In genomic region chr16:5031601-5032000, GRCh38 we compare ENCODE assay signal across 33 cellular contexts. TPM values are rescaled to one million over a fixed set of nuclear protein-coding genes. Genes with fewer than 3 reads are reported as not detected.
A peak's percentile ranks its signal among the peaks of the same experiment; 100 is the strongest.
DNase-seq lines count a peak whose midpoint lies in the region; FAIRE-seq and TF ChIP-seq lines count a peak whose summit lies in the region.
"Had no signal": no experiment of that assay in that cellular context is flagged by ENCODE, and none has a peak within 500 bp of the region (broad histone marks: within the 10 kb centered on the region; RNA-seq: fewer than 3 reads in every experiment).

No MANE protein-coding gene starts in this region.

- H3K27ac ChIP-seq in CD8-positive, alpha-beta memory T cell (ENCODE audit: low read depth, low read length): no peak overlapping the region
- H3K27ac ChIP-seq in neural progenitor cell (no peak overlapping the region), caudate nucleus (ENCODE audit: low read depth, low read length) (no peak overlapping the region), substantia nigra (ENCODE audit: low read depth, low read length, poor library complexity, severe bottlenecking) (no peak overlapping the region)
- H3K27ac ChIP-seq: A549, cardiac muscle cell, left lung, SK-N-MC, tibial artery had no signal

- no peaks in the 10 kb centered on the region for H3K36me3 ChIP-seq in CD8-positive, alpha-beta memory T cell (ENCODE audit: insufficient read depth, low read length)
- H3K36me3 ChIP-seq in neural progenitor cell: no peaks in the 10 kb centered on the region
- H3K36me3 ChIP-seq: BE2C, cardiac muscle cell had no signal

- POLR2A ChIA-PET in activated CD4-positive, alpha-beta memory T cell treated with anti-CD3 and anti-CD28 coated beads, Interleukin-2, amount 10 ng/mL, durations not matched to agents 7 days and 5 days (lab: Charles Lee): interaction anchor here (3.9 kb wide), 1 partner anchor 40 kb away, joined by 23 read pairs; the partner anchor contains the start of gene ALG1
- POLR2A ChIA-PET in activated CD4-positive, alpha-beta memory T cell treated with anti-CD3 and anti-CD28 coated beads for 36 hours (lab: Charles Lee): no interaction called here
- POLR2A ChIA-PET in CD8-positive, alpha-beta memory T cell (lab: Charles Lee): no interaction called here

- H3K36me3 Mint-ChIP-seq in activated CD4-positive, alpha-beta memory T cell treated with anti-CD3 and anti-CD28 coated beads, Interleukin-2, amount 10 ng/mL, durations not matched to agents 7 days and 5 days (ENCODE audit: low read depth): no peaks in the 10 kb centered on the region
- peaks cover 3% of the 10 kb centered on the region for H3K36me3 Mint-ChIP-seq in activated CD4-positive, alpha-beta memory T cell treated with anti-CD3 and anti-CD28 coated beads for 36 hours
- H3K36me3 Mint-ChIP-seq in CD8-positive, alpha-beta memory T cell: peaks cover 0 to 44% (median 7%) of the 10 kb centered on the region in 3 donors
- no peaks in the 10 kb centered on the region for H3K36me3 Mint-ChIP-seq in neural progenitor cell

- no peak overlapping the region for H3K4me2 ChIP-seq in neural progenitor cell
- H3K4me2 ChIP-seq: A549, smooth muscle cell had no signal

- no peak overlapping the region for H3K27ac Mint-ChIP-seq in activated CD4-positive, alpha-beta memory T cell treated with anti-CD3 and anti-CD28 coated beads, Interleukin-2, amount 10 ng/mL, durations not matched to agents 7 days and 5 days
- no peak overlapping the region for H3K27ac Mint-ChIP-seq in activated CD4-positive, alpha-beta memory T cell treated with anti-CD3 and anti-CD28 coated beads for 36 hours
- H3K27ac Mint-ChIP-seq in CD8-positive, alpha-beta memory T cell: no peak overlapping the region
- no peak overlapping the region for H3K27ac Mint-ChIP-seq in neural progenitor cell

- no peaks in the 10 kb centered on the region for H3K27me3 Mint-ChIP-seq in activated CD4-positive, alpha-beta memory T cell treated with anti-CD3 and anti-CD28 coated beads, Interleukin-2, amount 10 ng/mL, durations not matched to agents 7 days and 5 days
- H3K27me3 Mint-ChIP-seq in activated CD4-positive, alpha-beta memory T cell treated with anti-CD3 and anti-CD28 coated beads for 36 hours: no peaks in the 10 kb centered on the region
- H3K27me3 Mint-ChIP-seq in CD8-positive, alpha-beta memory T cell: no peaks in the 10 kb centered on the region
- peaks cover 8% of the 10 kb centered on the region for H3K27me3 Mint-ChIP-seq in neural progenitor cell (ENCODE audit: insufficient read depth, low read depth)

- intact Hi-C loops in activated CD4-positive, alpha-beta memory T cell treated with anti-CD3 and anti-CD28 coated beads for 36 hours (cut with micrococcal nuclease): loop anchor here (5.0 kb wide), 1 partner anchor 41 kb away; the partner anchor contains the start of gene ALG1

- H4K20me1 ChIP-seq in neural progenitor cell (ENCODE audit: low read depth): no peaks in the 10 kb centered on the region

- H3K9ac ChIP-seq in neural progenitor cell: no peak overlapping the region

- H3K79me2 ChIP-seq in neural progenitor cell (ENCODE audit: low read depth): no peaks in the 10 kb centered on the region

- H3K4me1 Mint-ChIP-seq in activated CD4-positive, alpha-beta memory T cell treated with anti-CD3 and anti-CD28 coated beads, Interleukin-2, amount 10 ng/mL, durations not matched to agents 7 days and 5 days: peaks cover 19% of the 10 kb centered on the region
- H3K4me1 Mint-ChIP-seq in activated CD4-positive, alpha-beta memory T cell treated with anti-CD3 and anti-CD28 coated beads for 36 hours (ENCODE audit: low read depth): peaks cover 20% of the 10 kb centered on the region
- peaks cover 12 to 26% (median 17%) of the 10 kb centered on the region in 3 donors for H3K4me1 Mint-ChIP-seq in CD8-positive, alpha-beta memory T cell
- H3K4me1 Mint-ChIP-seq in neural progenitor cell: peaks cover 21% of the 10 kb centered on the region

- no peaks in the 10 kb centered on the region for H3K9me3 ChIP-seq in CD8-positive, alpha-beta memory T cell (ENCODE audit: low read length)
- no peaks in the 10 kb centered on the region for H3K9me3 ChIP-seq in neural progenitor cell (ENCODE audit: low read depth)
- H3K9me3 ChIP-seq: A549, BE2C, left lung, tibial artery had no signal

- H3F3A ChIP-seq in neural progenitor cell (ENCODE audit: low read depth): peaks cover 9% of the 10 kb centered on the region

- peak overlapping the region; percentile 30 for H3K4me3 Mint-ChIP-seq in activated CD4-positive, alpha-beta memory T cell treated with anti-CD3 and anti-CD28 coated beads, Interleukin-2, amount 10 ng/mL, durations not matched to agents 7 days and 5 days
- H3K4me3 Mint-ChIP-seq in activated CD4-positive, alpha-beta memory T cell treated with anti-CD3 and anti-CD28 coated beads for 36 hours: no peak overlapping the region
- H3K4me3 Mint-ChIP-seq in CD8-positive, alpha-beta memory T cell: peak overlapping the region in 6 of 7 donors; percentile 57 to 83 (median 70)
- peak overlapping the region; percentile 73 for H3K4me3 Mint-ChIP-seq in neural progenitor cell

- no peak for FAIRE-seq in D721Med (lab: Jason Lieb, UNC)
- FAIRE-seq: A549, endothelial cell of umbilical vein, GM19239 had no signal

- no peaks in the 10 kb centered on the region for H3K9me3 Mint-ChIP-seq in activated CD4-positive, alpha-beta memory T cell treated with anti-CD3 and anti-CD28 coated beads, Interleukin-2, amount 10 ng/mL, durations not matched to agents 7 days and 5 days
- H3K9me3 Mint-ChIP-seq in activated CD4-positive, alpha-beta memory T cell treated with anti-CD3 and anti-CD28 coated beads for 36 hours: no peaks in the 10 kb centered on the region
- H3K9me3 Mint-ChIP-seq in CD8-positive, alpha-beta memory T cell: no peaks in the 10 kb centered on the region
- no peaks in the 10 kb centered on the region for H3K9me3 Mint-ChIP-seq in neural progenitor cell

- no peak overlapping the region for H3K4me3 ChIP-seq in CD8-positive, alpha-beta memory T cell (ENCODE audit: low read length)
- no peak overlapping the region for H3K4me3 ChIP-seq in fibroblast of mammary gland (ENCODE audit: control insufficient read depth, low read depth, low read length)
- H3K4me3 ChIP-seq in neural progenitor cell: no peak overlapping the region
- H3K4me3 ChIP-seq: A549, cardiac muscle cell, left lung, SK-N-MC, smooth muscle cell, tibial artery had no signal

- DNase-seq in activated CD4-positive, alpha-beta memory T cell treated with anti-CD3 and anti-CD28 coated beads, Interleukin-2, amount 10 ng/mL, durations not matched to agents 7 days and 5 days: no peak
- no peak for DNase-seq in activated CD4-positive, alpha-beta memory T cell treated with anti-CD3 and anti-CD28 coated beads for 36 hours
- peak in 1 of 5 donors; percentile 14 for DNase-seq in CD8-positive, alpha-beta memory T cell
- DNase-seq in fibroblast of mammary gland (ENCODE audit: low read depth) (peak; percentile 12), neural progenitor cell (ENCODE audit: low spot score) (no peak), caudate nucleus (lab: John Stamatoyannopoulos, UW) (no peak), D721Med (ENCODE audit: insufficient read length, low spot score) (no peak), substantia nigra (lab: John Stamatoyannopoulos, UW) (no peak)
- DNase-seq: activated effector memory CD4-positive, alpha-beta T cell treated with Interleukin-2 at 50 U/mL for 16 hours; amygdala; BE2C; dermis blood vessel endothelial cell; EL; glutamatergic neuron; Karpas-422; left lung; MV-4-11; NCI-H1694; NCI-H2171; NCI-H524 treated with DMSO at 0.1 percent for 48 hours; nucleus accumbens; retina; RPMI8226; stimulated activated CD4-positive, alpha-beta T cell treated with anti-CD3 and anti-CD28 coated beads, Interleukin-4, amount 100 ng/mL, for 1 hour; stimulated activated naive CD4-positive, alpha-beta T cell; tibial artery had no signal

- CTCF ChIA-PET in activated CD4-positive, alpha-beta memory T cell treated with anti-CD3 and anti-CD28 coated beads, Interleukin-2, amount 10 ng/mL, durations not matched to agents 7 days and 5 days (lab: Charles Lee): no interaction called here
- CTCF ChIA-PET in activated CD4-positive, alpha-beta memory T cell treated with anti-CD3 and anti-CD28 coated beads for 36 hours (lab: Charles Lee): interaction anchor here (1.9 kb wide), 1 partner anchor 53 kb away, joined by 8 read pairs; no protein-coding TSS in a partner anchor
- CTCF ChIA-PET in CD8-positive, alpha-beta memory T cell (lab: Charles Lee): interaction anchor here (1.4 kb wide), 1 partner anchor 25 kb away, joined by 5 read pairs; no protein-coding TSS in a partner anchor

- no peaks in the 10 kb centered on the region for H3K27me3 ChIP-seq in CD8-positive, alpha-beta memory T cell (ENCODE audit: insufficient read depth, low read length, poor library complexity, severe bottlenecking)
- peaks cover 7% of the 10 kb centered on the region for H3K27me3 ChIP-seq in neural progenitor cell
- H3K27me3 ChIP-seq: BE2C, cardiac muscle cell, left lung, tibial artery had no signal

- TF ChIP-seq CTCF in fibroblast of mammary gland (conservative IDR thresholded peaks at IDR 0.05; ENCODE audit: control insufficient read depth, insufficient read depth, low read depth, low read length) (no peak), neural progenitor cell (IDR thresholded peaks at IDR 0.05) (no peak), D721Med (IDR thresholded peaks at IDR 0.05; ENCODE audit: insufficient read depth, missing control alignments) (no peak)

- no peak overlapping the region for H2AFZ ChIP-seq in neural progenitor cell (replicated peaks)

- peaks cover 18% of the 10 kb centered on the region for H3K4me1 ChIP-seq in CD8-positive, alpha-beta memory T cell (ENCODE audit: insufficient read depth, low read length)
- H3K4me1 ChIP-seq in neural progenitor cell: peaks cover 6% of the 10 kb centered on the region
- H3K4me1 ChIP-seq: BE2C had no signal

RNA-seq across cellular contexts. Expression of gene NAGPA, which starts 2.1 kb away (rescaled TPM):
- 10 to 100 TPM; 12.5 to 12.8 TPM for total RNA-seq in activated CD4-positive, alpha-beta memory T cell treated with anti-CD3 and anti-CD28 coated beads, Interleukin-2, amount 10 ng/mL, durations not matched to agents 7 days and 5 days
- 1 to 10 TPM; 7.6 to 7.8 TPM for total RNA-seq in activated CD4-positive, alpha-beta memory T cell treated with anti-CD3 and anti-CD28 coated beads for 36 hours
- total RNA-seq in CD8-positive, alpha-beta memory T cell: 10 to 100 TPM; 18.8 to 19.0 TPM
- polyA plus RNA-seq in CD8-positive, alpha-beta memory T cell: 33.3 TPM
- 3.3 and 19.9 TPM in 2 replicates for total RNA-seq in neural progenitor cell (ENCODE audit: low replicate concordance)

RNA-seq across cellular contexts. Expression of gene C16orf89, which starts 34.2 kb away (rescaled TPM):
- total RNA-seq in activated CD4-positive, alpha-beta memory T cell treated with anti-CD3 and anti-CD28 coated beads, Interleukin-2, amount 10 ng/mL, durations not matched to agents 7 days and 5 days: not detected
- not detected for total RNA-seq in activated CD4-positive, alpha-beta memory T cell treated with anti-CD3 and anti-CD28 coated beads for 36 hours
- not detected for total RNA-seq in CD8-positive, alpha-beta memory T cell
- polyA plus RNA-seq in CD8-positive, alpha-beta memory T cell: not detected
- 0.37 and 1.0 TPM in 2 replicates for total RNA-seq in neural progenitor cell (ENCODE audit: low replicate concordance)
- total RNA-seq: cardiac muscle cell, dermis blood vessel endothelial cell, endothelial cell of umbilical vein, mononuclear cell, smooth muscle cell had no signal
- polyA plus RNA-seq: A549, endothelial cell of umbilical vein, smooth muscle cell had no signal

RNA-seq across cellular contexts. Expression of gene ALG1, which starts 40.0 kb away (rescaled TPM):
- 10 to 100 TPM; 18.7 to 19.3 TPM for total RNA-seq in activated CD4-positive, alpha-beta memory T cell treated with anti-CD3 and anti-CD28 coated beads, Interleukin-2, amount 10 ng/mL, durations not matched to agents 7 days and 5 days
- total RNA-seq in activated CD4-positive, alpha-beta memory T cell treated with anti-CD3 and anti-CD28 coated beads for 36 hours: 10 to 100 TPM; 12.8 to 14.1 TPM
- total RNA-seq in CD8-positive, alpha-beta memory T cell: 10 to 100 TPM; 47.8 to 50.7 TPM
- polyA plus RNA-seq in CD8-positive, alpha-beta memory T cell: 32.8 TPM
- 6.1 and 12.5 TPM in 2 replicates for total RNA-seq in neural progenitor cell (ENCODE audit: low replicate concordance)
